ENCODE assay signal across 8 cellular contexts in the genomic region with DNA sequence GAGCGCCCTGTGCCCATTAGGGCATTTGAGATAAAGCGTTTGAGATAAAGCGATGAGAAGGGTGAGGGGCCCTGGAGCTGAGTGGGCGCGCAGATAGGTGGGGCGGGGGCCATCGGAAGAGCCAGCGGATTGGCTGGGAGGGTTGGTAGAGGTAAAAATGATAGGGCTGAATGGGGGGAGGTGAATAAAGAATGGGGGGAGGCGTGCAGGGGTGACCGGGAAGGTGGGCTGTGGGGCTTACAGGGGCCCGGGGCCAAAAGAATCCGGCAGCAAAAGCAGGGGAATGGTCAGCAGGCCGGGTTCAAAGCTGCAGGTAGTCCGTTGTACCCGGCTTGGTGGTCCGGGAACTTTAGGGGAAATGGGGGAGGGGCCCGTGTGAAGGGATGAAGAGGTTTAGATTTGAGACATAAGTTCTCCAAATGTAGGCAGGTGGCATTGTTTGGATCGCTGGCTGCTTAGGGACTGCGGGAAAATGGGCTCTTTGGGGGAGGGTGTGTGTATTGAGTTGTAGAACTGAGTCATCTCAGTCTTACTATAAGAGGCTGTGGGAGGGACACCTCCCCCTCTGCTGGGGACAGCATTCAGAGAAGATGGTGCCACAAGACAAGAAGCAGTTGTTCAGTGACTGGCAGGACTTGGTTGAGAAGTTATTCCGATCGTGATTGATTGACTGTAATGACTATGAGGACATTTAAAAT.
DNase-seq lines count a peak whose midpoint lies in the region; ATAC-seq and TF ChIP-seq lines count a peak whose summit lies in the region.

No MANE protein-coding gene starts in this region.

- H3K36me3 Mint-ChIP-seq in T-helper 2 cell treated with Interferon-gamma antibody and Interleukin-4, amounts not matched to agents 5 μg/mL and 100 μg/mL, for 36 hours (ENCODE audit: low read depth): peaks cover 35% of the 10 kb centered on the region

- peaks cover 52% of the 10 kb centered on the region for H4K20me1 ChIP-seq in BLaER1

- H3K9ac ChIP-seq in BLaER1 (peak overlapping the region; percentile 80), HUES48 (ENCODE audit: low read depth, low read length) (peak overlapping the region; percentile 88)

- no peaks in the 10 kb centered on the region for H3K27me3 Mint-ChIP-seq in T-helper 2 cell treated with Interferon-gamma antibody and Interleukin-4, amounts not matched to agents 5 μg/mL and 100 μg/mL, for 36 hours (ENCODE audit: low read depth)

- peak overlapping the region; percentile 94 for H3K4me3 Mint-ChIP-seq in T-helper 2 cell treated with Interferon-gamma antibody and Interleukin-4, amounts not matched to agents 5 μg/mL and 100 μg/mL, for 36 hours

- H3K27me3 ChIP-seq in BLaER1 (peaks cover 17% of the 10 kb centered on the region; the same call in 1 of the 2 replicates), HUES48 (ENCODE audit: control insufficient read depth, insufficient read depth, low read length) (no peaks in the 10 kb centered on the region)

- peak overlapping the region; percentile 99 for H3K4me2 ChIP-seq in BLaER1

- H3K27ac ChIP-seq in BLaER1: peak overlapping the region; percentile 75; the same call in 1 of the 2 replicates
- peak overlapping the region; percentile 98 for H3K27ac ChIP-seq in HUES48 (ENCODE audit: low read depth, low read length)

- no peak for TF ChIP-seq CTCF in astrocyte of the spinal cord (IDR thresholded peaks at IDR 0.05; ENCODE audit: low read depth, low read length)

- H3K4me1 ChIP-seq in BLaER1 (peaks cover 50% of the 10 kb centered on the region), HUES48 (ENCODE audit: control insufficient read depth, insufficient read depth, low read length) (peaks cover 25% of the 10 kb centered on the region)

- H3K9me3 Mint-ChIP-seq in T-helper 2 cell treated with Interferon-gamma antibody and Interleukin-4, amounts not matched to agents 5 μg/mL and 100 μg/mL, for 36 hours: no peaks in the 10 kb centered on the region

- H3K27ac Mint-ChIP-seq in T-helper 2 cell treated with Interferon-gamma antibody and Interleukin-4, amounts not matched to agents 5 μg/mL and 100 μg/mL, for 36 hours: peak overlapping the region; percentile 93

- H3K36me3 ChIP-seq in BLaER1 (peaks cover 11% of the 10 kb centered on the region; the same call in 1 of the 2 replicates), HUES48 (ENCODE audit: control insufficient read depth, insufficient read depth, low read length) (peaks cover 25% of the 10 kb centered on the region)

- in situ Hi-C loops in astrocyte of the spinal cord (cut with HindIII; ENCODE audit: low sequenced_read_pairs): no loop called here

- ATAC-seq in GM19351 (IDR thresholded peaks at IDR 0.05; ENCODE audit: unreplicated experiment): peak; percentile 46

- H3K4me1 Mint-ChIP-seq in T-helper 2 cell treated with Interferon-gamma antibody and Interleukin-4, amounts not matched to agents 5 μg/mL and 100 μg/mL, for 36 hours (ENCODE audit: low read depth): peaks cover 49% of the 10 kb centered on the region

- H3K4me3 ChIP-seq in BLaER1: peak overlapping the region; percentile 92
- peak overlapping the region; percentile 88 for H3K4me3 ChIP-seq in HUES48 (ENCODE audit: low read depth, low read length)
- H3K4me3 ChIP-seq in astrocyte of the spinal cord (ENCODE audit: low read depth, low read length): peak overlapping the region; percentile 83

- peak; percentile 83 for DNase-seq in T-helper 2 cell treated with Interferon-gamma antibody and Interleukin-4, amounts not matched to agents 5 μg/mL and 100 μg/mL, for 36 hours (ENCODE audit: low spot score)
- DNase-seq in astrocyte of the spinal cord (ENCODE audit: low read depth, low spot score) (peak; percentile 33), kidney glomerular epithelial cell (lab: John Stamatoyannopoulos, UW) (peak; percentile 50), retina (no peak)
- peak; percentile 70 to 73 for DNase-seq in stimulated activated CD4-positive, alpha-beta T cell treated with anti-CD3 and anti-CD28 coated beads, Interleukin-2, amount 100 ng/mL, for 24 hours

- no peaks in the 10 kb centered on the region for H3K9me3 ChIP-seq in BLaER1
- H3K9me3 ChIP-seq in HUES48 (ENCODE audit: control insufficient read depth, insufficient read depth, low read length): no peaks in the 10 kb centered on the region
